ENCODE assay signal across 27 cellular contexts in genomic region chr15:93105510-93105909, GRCh38. TPM values are rescaled to one million over a fixed set of nuclear protein-coding genes. Genes with fewer than 3 reads are reported as not detected.
"Had no signal": no experiment of that assay in that cellular context is flagged by ENCODE, and none has a peak within 500 bp of the region (broad histone marks: within the 10 kb centered on the region; RNA-seq: fewer than 3 reads in every experiment).

No MANE protein-coding gene starts in this region.

- H3K27me3 ChIP-seq: breast epithelium, colonic mucosa, Peyer's patch, SJCRH30 had no signal

- H3K9ac ChIP-seq: SK-N-SH had no signal

- H3K4me1 ChIP-seq: breast epithelium, colonic mucosa, Peyer's patch had no signal

- H3K36me3 Mint-ChIP-seq: activated naive CD4-positive, alpha-beta T cell treated with anti-CD3 and anti-CD28 coated beads, Interleukin-2, amount 50 U/mL, for 24 hours had no signal

- H3K4me2 ChIP-seq: SK-N-SH had no signal

- DNase-seq: activated CD4-positive, alpha-beta T cell treated with anti-CD3 and anti-CD28 coated beads for 4 hours; activated CD8-positive, alpha-beta memory T cell treated with anti-CD3 and anti-CD28 coated beads, Interleukin-2, amount 50 U/mL, for 48 hours; activated CD8-positive, alpha-beta T cell treated with anti-CD3 and anti-CD28 coated beads for 36 hours; activated effector memory CD4-positive, alpha-beta T cell treated with Interleukin-2 at 50 U/mL for 16 hours; activated naive CD4-positive, alpha-beta T cell; activated T-cell treated with anti-CD3 and anti-CD28 coated beads, Interleukin-2, amount 50 U/mL, for 1 hour; aorta; caudate nucleus; colonic mucosa; Karpas-422; NCI-H1105 treated with DMSO at 0.1 percent for 48 hours; NCI-H1436 treated with DMSO at 0.1 percent for 48 hours; NCI-H2029 treated with DMSO at 0.1 percent for 48 hours; NCI-H226; NCI-H510A treated with DMSO at 0.1 percent for 48 hours; NCI-H69; NK-92 treated with Interleukin-12 subunit alpha and Interleukin-12 subunit beta, amount 100 ng/mL, for 24 hours; Peyer's patch; Right ventricle myocardium superior; SJCRH30; SK-N-SH; T-helper 1 cell had no signal

- H3K4me1 Mint-ChIP-seq: activated naive CD4-positive, alpha-beta T cell treated with anti-CD3 and anti-CD28 coated beads, Interleukin-2, amount 50 U/mL, for 24 hours had no signal

- H3K9me3 Mint-ChIP-seq: activated CD8-positive, alpha-beta T cell treated with anti-CD3 and anti-CD28 coated beads for 36 hours; activated naive CD4-positive, alpha-beta T cell treated with anti-CD3 and anti-CD28 coated beads, Interleukin-2, amount 50 U/mL, for 24 hours had no signal

- H3K9me3 ChIP-seq: colonic mucosa, Peyer's patch, SK-N-SH had no signal

- H3K27ac ChIP-seq: breast epithelium, colonic mucosa, Peyer's patch, RWPE1, SJCRH30, VCaP had no signal

- H3K4me3 ChIP-seq: breast epithelium, colonic mucosa, Peyer's patch, SJCRH30 had no signal

- H3K4me3 Mint-ChIP-seq: activated CD8-positive, alpha-beta T cell treated with anti-CD3 and anti-CD28 coated beads for 36 hours; activated naive CD4-positive, alpha-beta T cell treated with anti-CD3 and anti-CD28 coated beads, Interleukin-2, amount 50 U/mL, for 24 hours had no signal

- H3K27ac Mint-ChIP-seq: activated CD8-positive, alpha-beta T cell treated with anti-CD3 and anti-CD28 coated beads for 36 hours; activated naive CD4-positive, alpha-beta T cell treated with anti-CD3 and anti-CD28 coated beads, Interleukin-2, amount 50 U/mL, for 24 hours had no signal

- ATAC-seq: activated CD8-positive, alpha-beta T cell treated with anti-CD3 and anti-CD28 coated beads for 36 hours had no signal

- H3K36me3 ChIP-seq: breast epithelium, colonic mucosa, Peyer's patch, SJCRH30 had no signal

RNA-seq across cellular contexts. Expression of gene RGMA, which starts 16.5 kb away (rescaled TPM):
- total RNA-seq: activated CD8-positive, alpha-beta T cell treated with anti-CD3 and anti-CD28 coated beads for 36 hours; T-helper 2 cell treated with Interferon-gamma antibody and Interleukin-4, amounts not matched to agents 100 ng/mL and 5 ng/mL, for 36 hours had no signal
